ENCODE assay signal across 7 cellular contexts in the genomic region with DNA sequence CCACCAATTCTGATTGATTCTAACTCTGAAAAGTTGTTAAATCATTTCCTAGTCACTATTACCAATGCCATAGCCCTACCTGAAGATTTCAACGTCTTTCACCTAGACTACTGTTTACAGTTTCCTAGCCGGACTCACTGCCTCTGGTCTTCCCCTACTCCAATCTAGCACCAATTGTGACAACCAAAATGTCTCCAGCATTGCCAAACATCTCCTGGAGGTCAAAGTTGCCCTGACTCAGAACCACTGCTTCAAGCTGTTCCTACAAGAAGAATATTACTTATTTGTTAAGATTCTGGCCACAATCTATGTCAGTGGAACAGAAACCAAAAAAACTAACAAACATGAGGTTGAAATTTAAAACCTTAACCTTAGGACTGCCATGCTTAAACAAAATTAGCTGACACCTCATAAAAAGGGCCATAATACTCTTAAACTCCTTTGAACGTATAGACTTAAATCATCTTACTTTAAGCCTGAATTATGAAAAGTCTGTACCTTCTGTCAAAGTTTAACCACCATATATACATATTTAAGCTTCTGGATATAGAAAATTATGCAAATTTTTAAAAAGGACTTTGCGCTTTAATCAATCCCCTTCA. TPM values are rescaled to one million over a fixed set of nuclear protein-coding genes. Genes with fewer than 3 reads are reported as not detected.
DNase-seq lines count a peak whose midpoint lies in the region; ATAC-seq lines count a peak whose summit lies in the region.

No MANE protein-coding gene starts in this region.

- H3K79me2 ChIP-seq in GM23248 (ENCODE audit: insufficient read depth), result peaks cover 64% of the 10 kb centered on the region

- in situ Hi-C loops in GM23248 (cut with MboI), result no loop called here

- H3K27me3 Mint-ChIP-seq in T-cell, result no peaks in the 10 kb centered on the region

- peak overlapping the region; percentile 71 for H3K27ac ChIP-seq in GM23248

- peaks cover 45 to 50% (median 49%) of the 10 kb centered on the region in 3 donors for H3K4me1 Mint-ChIP-seq in T-cell

- DNase-seq in GM23248, result peak; percentile 57
- DNase-seq in T-cell, result no peak
- peak; percentile 64 for DNase-seq in fibroblast of peridontal ligament (ENCODE audit: extremely low read depth)
- peak; percentile 40 for DNase-seq in skeletal muscle cell (ENCODE audit: low read depth)
- no peak for DNase-seq in foreskin melanocyte
- no peak for DNase-seq in ureter (ENCODE audit: low spot score)

- no peaks in the 10 kb centered on the region for H4K20me1 ChIP-seq in GM23248 (ENCODE audit: insufficient read depth)

- peak overlapping the region; percentile 13 to 69 for H3K27ac Mint-ChIP-seq in T-cell

- POLR2A ChIA-PET in T-cell (lab: Charles Lee), result interaction anchor here in 1 of 2 donors (0.6 to 1.0 kb wide), 2 partner anchors 41 to 87 kb away, joined by 4 to 9 read pairs; no protein-coding TSS in a partner anchor

- H3K36me3 Mint-ChIP-seq in T-cell, result peaks cover 23% of the 10 kb centered on the region

- no peaks in the 10 kb centered on the region for H3K9me3 Mint-ChIP-seq in T-cell

- no peaks in the 10 kb centered on the region for H3K9me2 ChIP-seq in GM23248 (ENCODE audit: insufficient read depth)

- peak overlapping the region; percentile 80 for H3K4me3 ChIP-seq in GM23248
- H3K4me3 ChIP-seq in skeletal muscle cell (ENCODE audit: low read depth, low read length), result peak overlapping the region; percentile 89

- no peaks in the 10 kb centered on the region for H3K9me3 ChIP-seq in GM23248 (ENCODE audit: low read depth)

- ATAC-seq in T-cell (replicated peaks in 1 of 4), result no peak
- no peak for ATAC-seq in GM18861 (IDR thresholded peaks at IDR 0.05; ENCODE audit: unreplicated experiment)

- peak overlapping the region; percentile 78 for H3K4me2 ChIP-seq in GM23248 (ENCODE audit: unreplicated experiment)

- no peak overlapping the region for H2AFZ ChIP-seq in GM23248

- H3K27me3 ChIP-seq in GM23248 (replicated peaks; ENCODE audit: insufficient read depth), result no peaks in the 10 kb centered on the region

- H3F3A ChIP-seq in GM23248 (ENCODE audit: insufficient read depth), result peaks cover 11% of the 10 kb centered on the region; the same call in 1 of the 2 replicates

- H3K4me3 Mint-ChIP-seq in T-cell, result peak overlapping the region; percentile 77 to 87 (median 86)

- H3K36me3 ChIP-seq in GM23248 (ENCODE audit: low read depth), result peaks cover 17% of the 10 kb centered on the region; the same call in 1 of the 2 replicates

- 94 to 95% methylated on average over 4 of the region's 4 CpGs for WGBS in GM23248 (ENCODE audit: low coverage in 1 of 2, low lambda C conversion rate in 2 of 2, missing lambda C conversion rate in 2 of 2), 2 experiments

- peaks cover 13% of the 10 kb centered on the region; the same call in 1 of the 2 replicates for H3K4me1 ChIP-seq in GM23248 (ENCODE audit: insufficient read depth)

- CTCF ChIA-PET in T-cell (lab: Charles Lee), result interaction anchor here (0.6 to 1.4 kb wide), 8 partner anchors 11 to 507 kb away, joined by 3 to 8 read pairs (median 4); a partner anchor contains a TSS

- H3K9ac ChIP-seq in GM23248, result peak overlapping the region; percentile 90

RNA-seq across cellular contexts. Expression of a gene that starts 2.1 kb away (rescaled TPM):
- total RNA-seq in GM23248 (2014; rRNA removed; shearing (Covaris generic)), result 56.5 and 57.3 TPM in 2 replicates
- 24.0 and 26.8 TPM in 2 replicates for polyA plus RNA-seq in GM23248 (2016; fragmentation: Nextera tagmentation; extraction: Ambion mirVana)
- 100 to 1,000 TPM in 2 of 5 donors, 10 to 100 TPM in 3; 73.5 to 113 (median 88.5) TPM for total RNA-seq in T-cell
- total RNA-seq in ureter, result 79.9 TPM

Comparison
In these comparisons a context has a peak if more than half of its experiments do, and no peak if none do; other contexts are left out.
1. DNase-seq: peak in GM23248 (single experiment), fibroblast of peridontal ligament (single experiment) and skeletal muscle cell (single experiment); none in T-cell (0 of 34), foreskin melanocyte (single experiment) and ureter (single experiment).